Comparison of ENCODE assay signal across 25 cellular contexts in the genomic region with DNA sequence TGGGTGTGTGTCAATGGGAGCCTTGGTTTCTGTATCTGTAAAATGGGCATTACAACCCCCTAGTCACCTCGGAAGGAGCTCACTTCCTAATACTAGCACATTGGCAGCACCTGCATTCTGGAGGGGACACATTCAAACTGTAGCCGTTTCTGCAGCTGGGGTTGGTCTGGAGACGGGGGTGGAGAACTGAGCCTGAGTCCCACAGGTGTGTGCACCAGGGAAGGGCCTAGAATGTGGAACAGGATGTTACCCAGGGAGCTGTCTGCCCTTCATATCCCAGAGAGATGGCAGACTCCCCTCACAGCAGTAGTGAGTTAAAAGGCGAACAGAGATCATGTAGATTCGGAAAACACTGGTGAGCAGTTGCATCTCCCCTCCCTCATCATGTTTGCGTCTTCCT.
A peak's percentile ranks its signal among the peaks of the same experiment; 100 is the strongest.
DNase-seq lines count a peak whose midpoint lies in the region; ATAC-seq and TF ChIP-seq lines count a peak whose summit lies in the region.
"Had no signal": no experiment of that assay in that cellular context is flagged by ENCODE, and none has a peak within 500 bp of the region (broad histone marks: within the 10 kb centered on the region; RNA-seq: fewer than 3 reads in every experiment).

No MANE protein-coding gene starts in this region.

- H3K4me2 ChIP-seq in IMR-90 (ENCODE audit: low read depth, low read length), result no peak overlapping the region
- H3K4me2 ChIP-seq: A549; BLaER1 treated with 17β-estradiol and CSF1 and Interleukin-3, amounts not matched to agents 10 nM and 100 nM; GM23338 had no signal

- POLR2A ChIA-PET in IMR-90 (lab: Charles Lee; ENCODE audit: unreplicated experiment), result no interaction called here

- H3K27ac Mint-ChIP-seq in activated naive CD4-positive, alpha-beta T cell treated with anti-CD3 and anti-CD28 coated beads, Interleukin-2, amount 10 ng/mL, durations not matched to agents 7 days and 5 days, result no peak overlapping the region
- H3K27ac Mint-ChIP-seq in activated naive CD4-positive, alpha-beta T cell treated with anti-CD3 and anti-CD28 coated beads, Interleukin-2, amount 50 U/mL, for 72 hours, result no peak overlapping the region
- H3K27ac Mint-ChIP-seq: CD14-positive monocyte; CD4-positive, alpha-beta T cell; CD8-positive, alpha-beta memory T cell; GM23338; HFFc6 had no signal

- no peak overlapping the region for H2BK120ac ChIP-seq in IMR-90 (ENCODE audit: low read depth, low read length)

- H3K4me3 Mint-ChIP-seq in activated naive CD4-positive, alpha-beta T cell treated with anti-CD3 and anti-CD28 coated beads, Interleukin-2, amount 10 ng/mL, durations not matched to agents 7 days and 5 days, result no peak overlapping the region
- H3K4me3 Mint-ChIP-seq: CD14-positive monocyte; CD4-positive, alpha-beta T cell; CD8-positive, alpha-beta memory T cell; GM23338; HFFc6 had no signal

- H4K91ac ChIP-seq in IMR-90 (ENCODE audit: insufficient read depth, low read depth, low read length), result peak overlapping the region; percentile 6; the same call in 1 of the 2 replicates

- no peak overlapping the region for H2BK15ac ChIP-seq in IMR-90 (ENCODE audit: low read depth, low read length)

- H3K4me1 Mint-ChIP-seq in activated naive CD4-positive, alpha-beta T cell treated with anti-CD3 and anti-CD28 coated beads, Interleukin-2, amount 10 ng/mL, durations not matched to agents 7 days and 5 days, result no peaks in the 10 kb centered on the region
- H3K4me1 Mint-ChIP-seq: CD14-positive monocyte; CD8-positive, alpha-beta memory T cell; GM23338 had no signal

- H2BK20ac ChIP-seq in IMR-90 (ENCODE audit: low read depth, low read length), result no peak overlapping the region

- CTCF ChIA-PET in activated naive CD4-positive, alpha-beta T cell treated with anti-CD3 and anti-CD28 coated beads, Interleukin-2, amount 10 ng/mL, durations not matched to agents 7 days and 5 days (lab: Charles Lee), result no interaction called here
- CTCF ChIA-PET in IMR-90 (lab: Yijun Ruan, JAX), result no interaction called here

- H3K79me1 ChIP-seq in IMR-90 (ENCODE audit: low read depth in 1 of 2, low read length in 2 of 2), result no peaks in the 10 kb centered on the region

- peak overlapping the region; percentile 52 for H2AFZ ChIP-seq in IMR-90 (replicated peaks; ENCODE audit: low read length, poor library complexity)
- H2AFZ ChIP-seq: GM23338 had no signal

- H3K4me3 ChIP-seq in IMR-90 (ENCODE audit: insufficient read depth, low read depth, low read length), result no peak overlapping the region
- H3K4me3 ChIP-seq in upper lobe of right lung, result no peak overlapping the region
- H3K4me3 ChIP-seq in thyroid gland (replicated peaks in 1 of 3), result no peak overlapping the region
- H3K4me3 ChIP-seq: A549; BLaER1 treated with 17β-estradiol and CSF1 and Interleukin-3, amounts not matched to agents 10 nM and 100 nM; GM12878; GM23338; HAP-1 had no signal

- H2AK9ac ChIP-seq in IMR-90 (replicated peaks; ENCODE audit: low read depth, low read length, poor library complexity), result no peak overlapping the region

- H3K4me1 ChIP-seq in IMR-90 (ENCODE audit: control insufficient read depth, insufficient read depth, low read length) (no peaks in the 10 kb centered on the region), upper lobe of right lung (no peaks in the 10 kb centered on the region), thyroid gland (no peaks in the 10 kb centered on the region)
- H3K4me1 ChIP-seq: A549; BE2C; BLaER1 treated with 17β-estradiol and CSF1 and Interleukin-3, amounts not matched to agents 10 nM and 100 nM; HAP-1 had no signal

- peak; percentile 4 for DNase-seq in activated naive CD4-positive, alpha-beta T cell treated with anti-CD3 and anti-CD28 coated beads, Interleukin-2, amount 10 ng/mL, durations not matched to agents 7 days and 5 days
- no peak for DNase-seq in activated naive CD4-positive, alpha-beta T cell treated with anti-CD3 and anti-CD28 coated beads, Interleukin-2, amount 50 U/mL, for 72 hours (ENCODE audit: low spot score in 2 of 2)
- DNase-seq in IMR-90 (no peak), ecto neural progenitor cell (ENCODE audit: low spot score) (peak; percentile 25), upper lobe of right lung (peak; percentile 25), T1000 (lab: John Stamatoyannopoulos, UW) (no peak), putamen (ENCODE audit: low spot score) (no peak), thyroid gland (no peak)
- DNase-seq: 8988T; ACHN; AML-193; BE2C; CD4-positive, alpha-beta T cell; CD8-positive, alpha-beta memory T cell; DMS 273 treated with DMSO at 0.1 percent for 48 hours; DMS79; EL; GDM1; HFFc6 had no signal

- H3K27me3 ChIP-seq in IMR-90 (ENCODE audit: control insufficient read depth, insufficient read depth, low read length) (no peaks in the 10 kb centered on the region), upper lobe of right lung (no peaks in the 10 kb centered on the region), thyroid gland (no peaks in the 10 kb centered on the region)
- H3K27me3 ChIP-seq: BE2C; BLaER1 treated with 17β-estradiol and CSF1 and Interleukin-3, amounts not matched to agents 10 nM and 100 nM had no signal

- TF ChIP-seq RAD21 in IMR-90 (IDR thresholded peaks at IDR 0.05; ENCODE audit: low read length), result no peak

- no peaks in the 10 kb centered on the region for H3K36me3 ChIP-seq in IMR-90 (ENCODE audit: control insufficient read depth, insufficient read depth, low read length)
- H3K36me3 ChIP-seq in upper lobe of right lung, result no peaks in the 10 kb centered on the region
- H3K36me3 ChIP-seq in thyroid gland, result no peaks in the 10 kb centered on the region
- H3K36me3 ChIP-seq: BE2C; BLaER1 treated with 17β-estradiol and CSF1 and Interleukin-3, amounts not matched to agents 10 nM and 100 nM; HAP-1 had no signal

- H4K5ac ChIP-seq in IMR-90 (ENCODE audit: low read depth, low read length), result no peak overlapping the region

- H3K27ac ChIP-seq in IMR-90 (ENCODE audit: insufficient read depth, low read length) (no peak overlapping the region), upper lobe of right lung (no peak overlapping the region), thyroid gland (no peak overlapping the region)
- H3K27ac ChIP-seq: A549; BLaER1 treated with 17β-estradiol and CSF1 and Interleukin-3, amounts not matched to agents 10 nM and 100 nM had no signal

- H3K9me3 ChIP-seq in IMR-90 (ENCODE audit: control insufficient read depth, insufficient read depth, low read length) (no peaks in the 10 kb centered on the region; the same call in 1 of the 2 replicates), upper lobe of right lung (no peaks in the 10 kb centered on the region), thyroid gland (no peaks in the 10 kb centered on the region)
- H3K9me3 ChIP-seq: A549, BE2C, HAP-1 had no signal

- no peaks in the 10 kb centered on the region for H3K36me3 Mint-ChIP-seq in activated naive CD4-positive, alpha-beta T cell treated with anti-CD3 and anti-CD28 coated beads, Interleukin-2, amount 10 ng/mL, durations not matched to agents 7 days and 5 days
- no peaks in the 10 kb centered on the region for H3K36me3 Mint-ChIP-seq in activated naive CD4-positive, alpha-beta T cell treated with anti-CD3 and anti-CD28 coated beads, Interleukin-2, amount 50 U/mL, for 72 hours
- H3K36me3 Mint-ChIP-seq: CD14-positive monocyte had no signal

- peak overlapping the region; percentile 12; the same call in 1 of the 2 replicates for H3K4ac ChIP-seq in IMR-90 (ENCODE audit: low read depth, low read length)

- no peak for TF ChIP-seq POLR2A in IMR-90 (IDR thresholded peaks at IDR 0.05; ENCODE audit: low read depth, low read length)
- TF ChIP-seq POLR2A in thyroid gland (IDR thresholded peaks at IDR 0.05), result no peak

- WGBS in IMR-90 (ENCODE audit: extremely low coverage in 2 of 2, insufficient read length in 1 of 2), 2 experiments, result 100% methylated on average over 1 of the region's 6 CpGs; no CpG with 5 or more reads in 1 of the 2 experiments
- WGBS in thyroid gland, 2 donors, result 93 to 98% methylated on average over 6 of the region's 6 CpGs

- H3K23ac ChIP-seq in IMR-90 (ENCODE audit: low read depth, low read length), result no peak overlapping the region

- H3K14ac ChIP-seq in IMR-90 (replicated peaks; ENCODE audit: low read depth, low read length), result no peak overlapping the region

- in situ Hi-C loops in IMR-90 (cut with MboI; ENCODE audit: low sequenced_read_pairs), result no loop called here

- H4K20me1 ChIP-seq in IMR-90 (ENCODE audit: insufficient read depth, low read length), result no peaks in the 10 kb centered on the region
- H4K20me1 ChIP-seq: BLaER1 treated with 17β-estradiol and CSF1 and Interleukin-3, amounts not matched to agents 10 nM and 100 nM had no signal

- H3K56ac ChIP-seq in IMR-90 (ENCODE audit: extremely low read depth, insufficient read depth, low read length), result no peak overlapping the region

- H3K18ac ChIP-seq in IMR-90 (ENCODE audit: low read depth, low read length), result no peak overlapping the region

- ATAC-seq in activated naive CD4-positive, alpha-beta T cell treated with anti-CD3 and anti-CD28 coated beads, Interleukin-2, amount 50 U/mL, for 72 hours, result no peak
- ATAC-seq in IMR-90 (ENCODE audit: low read depth), result no peak
- no peak for ATAC-seq in upper lobe of right lung
- ATAC-seq: A549, GM12878, GM23338 had no signal

- H3K27me3 Mint-ChIP-seq in activated naive CD4-positive, alpha-beta T cell treated with anti-CD3 and anti-CD28 coated beads, Interleukin-2, amount 10 ng/mL, durations not matched to agents 7 days and 5 days, result peaks cover 12% of the 10 kb centered on the region

- no peak for TF ChIP-seq CTCF in IMR-90 (conservative IDR thresholded peaks at IDR 0.05; ENCODE audit: low read depth, low read length)
- TF ChIP-seq CTCF in upper lobe of right lung (IDR thresholded peaks at IDR 0.05), result no peak
- no peak for TF ChIP-seq CTCF in thyroid gland (IDR thresholded peaks at IDR 0.05)

- H2AK5ac ChIP-seq in IMR-90 (ENCODE audit: low read depth, low read length), result no peak overlapping the region

- no peak overlapping the region for H4K8ac ChIP-seq in IMR-90 (ENCODE audit: low read depth in 2 of 2, low read length in 2 of 2)

- intact Hi-C loops in IMR-90 (cut with micrococcal nuclease) (no loop called here), upper lobe of right lung (cut with DNase I) (no loop called here), thyroid gland (cut with DNase I) (no loop called here)

- no peaks in the 10 kb centered on the region for H3K9me1 ChIP-seq in IMR-90 (ENCODE audit: insufficient read depth, low read length)

- peaks cover 2% of the 10 kb centered on the region for H3K9me3 Mint-ChIP-seq in activated naive CD4-positive, alpha-beta T cell treated with anti-CD3 and anti-CD28 coated beads, Interleukin-2, amount 10 ng/mL, durations not matched to agents 7 days and 5 days
- H3K9me3 Mint-ChIP-seq in activated naive CD4-positive, alpha-beta T cell treated with anti-CD3 and anti-CD28 coated beads, Interleukin-2, amount 50 U/mL, for 72 hours, result peaks cover 0 to 6% of the 10 kb centered on the region in 2 donors
- H3K9me3 Mint-ChIP-seq: CD8-positive, alpha-beta memory T cell had no signal

- no TSS peak for BruUV-seq in IMR-90 (replicated peaks; lab: Mats Ljungman, UMichigan)

- no peak overlapping the region for H2BK5ac ChIP-seq in IMR-90 (ENCODE audit: low read depth, low read length, poor library complexity, severe bottlenecking)

- H3K9ac ChIP-seq in IMR-90 (ENCODE audit: low read depth, low read length), result no peak overlapping the region
- H3K9ac ChIP-seq: BLaER1 treated with 17β-estradiol and CSF1 and Interleukin-3, amounts not matched to agents 10 nM and 100 nM had no signal

- dilution Hi-C loops in IMR-90 (cut with HindIII; ENCODE audit: low sequenced_read_pairs, unreplicated experiment), result no loop called here

TF ChIP-seq in IMR-90, 13 proteins besides CTCF, POLR2A, EP300 and RAD21 (continues in another document):
- no peak for TF ChIP-seq CEBPB (IDR thresholded peaks at IDR 0.05; ENCODE audit: low read depth, low read length)

Comparison
In these comparisons a context has a peak if more than half of its experiments do, and no peak if none do; other contexts are left out.
1. DNase-seq: peak in activated naive CD4-positive, alpha-beta T cell treated with anti-CD3 and anti-CD28 coated beads, Interleukin-2, amount 10 ng/mL, durations not matched to agents 7 days and 5 days (single experiment), ecto neural progenitor cell (single experiment) and upper lobe of right lung (single experiment); none in activated naive CD4-positive, alpha-beta T cell treated with anti-CD3 and anti-CD28 coated beads, Interleukin-2, amount 50 U/mL, for 72 hours (0 of 2), IMR-90 (single experiment), T1000 (single experiment), putamen (single experiment) and thyroid gland (0 of 2).